Comparison of ENCODE assay signal across 17 cellular contexts in genomic region chr3:46484911-46485696, GRCh38. TPM values are rescaled to one million over a fixed set of nuclear protein-coding genes. Genes with fewer than 3 reads are reported as not detected.
A peak's percentile ranks its signal among the peaks of the same experiment; 100 is the strongest.
DNase-seq lines count a peak whose midpoint lies in the region; ATAC-seq and TF ChIP-seq lines count a peak whose summit lies in the region.
"Had no signal": no experiment of that assay in that cellular context is flagged by ENCODE, and none has a peak within 500 bp of the region (broad histone marks: within the 10 kb centered on the region; RNA-seq: fewer than 3 reads in every experiment).

No MANE protein-coding gene starts in this region.

- H3K9me3 ChIP-seq in stomach: no peaks in the 10 kb centered on the region

- no peak for TF ChIP-seq CTCF in stomach (IDR thresholded peaks at IDR 0.05)

- ATAC-seq in left lobe of liver (no peak), GM18519 (IDR thresholded peaks at IDR 0.05; ENCODE audit: low FRiP score, unreplicated experiment) (no peak), GM19463 (IDR thresholded peaks at IDR 0.05; ENCODE audit: unreplicated experiment) (no peak), HG02798 (IDR thresholded peaks at IDR 0.05; ENCODE audit: poor library complexity, unreplicated experiment) (no peak)
- ATAC-seq: CD8-positive, alpha-beta T cell; natural killer cell had no signal

- no peak for TF ChIP-seq EP300 in stomach (IDR thresholded peaks at IDR 0.05)

- peak overlapping the region; percentile 69 to 83 (median 76) for H3K27ac ChIP-seq in stomach
- H3K27ac ChIP-seq: 22Rv1, dorsolateral prefrontal cortex, HL-60 had no signal

- H3K36me3 ChIP-seq in stomach: no peaks in the 10 kb centered on the region

- H3K27me3 ChIP-seq in stomach: peaks cover 0 to 3% (median 0%) of the 10 kb centered on the region in 3 donors
- H3K27me3 ChIP-seq: dorsolateral prefrontal cortex had no signal

- 30 to 58% (median 35%) methylated on average over 8 to 10 of the region's 10 CpGs for WGBS in stomach, 5 donors

- no peak for TF ChIP-seq POLR2A in stomach (IDR thresholded peaks at IDR 0.05)

- H3K4me3 ChIP-seq in stomach: no peak overlapping the region
- H3K4me3 ChIP-seq: dorsolateral prefrontal cortex had no signal

- intact Hi-C loops in stomach (cut with DNase I; ENCODE audit: low total_unique reads): loop anchor here (5.0 kb wide), 2 partner anchors 72 to 142 kb away; no protein-coding TSS in a partner anchor

- peaks cover 8 to 23% (median 14%) of the 10 kb centered on the region in 4 donors for H3K4me1 ChIP-seq in stomach

- peak; percentile 54 for DNase-seq in DMS153 (lab: John Stamatoyannopoulos, UW)
- no peak for DNase-seq in DMS153 treated with DMSO at 0.1 percent for 48 hours (lab: John Stamatoyannopoulos, UW; ENCODE audit: unreplicated experiment)
- DNase-seq in RPMI8226: peak; percentile 15
- DNase-seq in left lobe of liver (ENCODE audit: low spot score): peak; percentile 39
- DNase-seq in stomach: peak; percentile 89
- DNase-seq: activated CD4-positive, alpha-beta T cell treated with anti-CD3 and anti-CD28 coated beads for 4 hours; anterior cingulate cortex; CD8-positive, alpha-beta T cell; natural killer cell had no signal

RNA-seq across cellular contexts. Expression of gene RTP3, which starts 12.7 kb away (rescaled TPM):
- total RNA-seq in left lobe of liver (28.6 TPM), stomach (not detected)
- polyA plus RNA-seq in stomach: not detected
- total RNA-seq: CD8-positive, alpha-beta T cell; dorsolateral prefrontal cortex; MCF 10A; natural killer cell; ureter had no signal

RNA-seq across cellular contexts. Expression of gene LTF, which starts 20.4 kb away (rescaled TPM):
- 1.7 TPM for total RNA-seq in left lobe of liver
- 100 to 1,000 TPM in 2 of 5 donors, 10 to 100 TPM in 2, under 1 TPM in 1; 0.58 to 275 (median 22.4) TPM for total RNA-seq in stomach
- 1,000 to 10,000 TPM in 1 of 3 donors, 100 to 1,000 TPM in 1, 1 to 10 TPM in 1; 8.1 to 1,112 (median 398) TPM for polyA plus RNA-seq in stomach
- total RNA-seq: CD8-positive, alpha-beta T cell; MCF 10A had no signal

Comparison
In these comparisons a context has a peak if more than half of its experiments do, and no peak if none do; other contexts are left out.
1. RNA of gene RTP3, which starts 12.7 kb away (total RNA-seq): 28.6 TPM in left lobe of liver (single experiment); not detected in stomach; every median in the first group is over 10 times any median in the second.